8 cellular contexts compared by ENCODE assay signal in genomic region chr11:65279713-65280459, GRCh38. TPM values are rescaled to one million over a fixed set of nuclear protein-coding genes. Genes with fewer than 3 reads are reported as not detected.
DNase-seq lines count a peak whose midpoint lies in the region; ATAC-seq and TF ChIP-seq lines count a peak whose summit lies in the region.

No MANE protein-coding gene starts in this region.

- peaks cover 11% of the 10 kb centered on the region for H3K79me1 ChIP-seq in trophoblast cell (ENCODE audit: low read length)

- H3K18ac ChIP-seq in trophoblast cell (ENCODE audit: low read length) = no peak overlapping the region

- H3K14ac ChIP-seq in trophoblast cell (ENCODE audit: low read length) = no peak overlapping the region

- no CpG with 5 or more reads among the region's 5 CpGs for WGBS in trophoblast cell (ENCODE audit: extremely low coverage, insufficient coverage, insufficient read length)

- H3K27ac ChIP-seq in SJCRH30 (no peak overlapping the region), trophoblast cell (ENCODE audit: low read depth, low read length) (peak overlapping the region; percentile 60)

- no peak overlapping the region for H3K4me2 ChIP-seq in trophoblast cell (ENCODE audit: low read length)

- no peak overlapping the region for H4K8ac ChIP-seq in trophoblast cell (ENCODE audit: low read depth, low read length)

- H3K9ac ChIP-seq in trophoblast cell (ENCODE audit: low read length) = no peak overlapping the region

- H3K36me3 ChIP-seq in SJCRH30 = peaks cover 53% of the 10 kb centered on the region
- H3K36me3 ChIP-seq in trophoblast cell (ENCODE audit: control insufficient read depth in 1 of 2, insufficient read depth in 2 of 2, low read length in 2 of 2) = peaks cover 30 to 35% of the 10 kb centered on the region in 2 experiments

- no peak overlapping the region for H2BK120ac ChIP-seq in trophoblast cell (ENCODE audit: insufficient read depth, low read length, poor library complexity)

- DNase-seq in CD1c-positive myeloid dendritic cell (ENCODE audit: extremely low spot score) (peak; percentile 65), SJCRH30 (peak; percentile 39 to 41), chondrocyte (ENCODE audit: low spot score) (no peak), trophoblast cell (peak; percentile 20 to 32), DMS153 (lab: John Stamatoyannopoulos, UW) (no peak)

- H3K27ac Mint-ChIP-seq in chondrocyte (ENCODE audit: unreplicated experiment) = peak overlapping the region; percentile 81

- no peaks in the 10 kb centered on the region for H3K79me2 ChIP-seq in trophoblast cell (ENCODE audit: control insufficient read depth, insufficient read depth, low read length, poor library complexity)

- H3K9me3 Mint-ChIP-seq in chondrocyte (ENCODE audit: low read depth) = no peaks in the 10 kb centered on the region

- H3K27me3 Mint-ChIP-seq in chondrocyte (ENCODE audit: low read depth) = no peaks in the 10 kb centered on the region

- no peak overlapping the region for H2AFZ ChIP-seq in trophoblast cell (ENCODE audit: insufficient read depth, low read length, poor library complexity)

- no peak overlapping the region for H2BK5ac ChIP-seq in trophoblast cell (ENCODE audit: low read depth, low read length, poor library complexity)

- ATAC-seq in HG03520 (IDR thresholded peaks at IDR 0.05; ENCODE audit: unreplicated experiment) = no peak
- no peak for ATAC-seq in HG02938 (IDR thresholded peaks at IDR 0.05; ENCODE audit: unreplicated experiment)
- no peak for ATAC-seq in GM21381 (IDR thresholded peaks at IDR 0.05; ENCODE audit: unreplicated experiment)

- H3K23ac ChIP-seq in trophoblast cell (ENCODE audit: low read length) = no peak overlapping the region

- H4K12ac ChIP-seq in trophoblast cell (ENCODE audit: low read depth, low read length) = no peak overlapping the region

- no peak overlapping the region for H2BK12ac ChIP-seq in trophoblast cell (ENCODE audit: low read length)

- no peak overlapping the region for H2AK5ac ChIP-seq in trophoblast cell (ENCODE audit: low read length)

- H3K4me1 ChIP-seq in SJCRH30 (peaks cover 26% of the 10 kb centered on the region), trophoblast cell (ENCODE audit: control insufficient read depth in 1 of 2, insufficient read depth in 2 of 2, low read length in 2 of 2) (peaks cover 16 to 20% of the 10 kb centered on the region in 2 experiments)

- no peak for TF ChIP-seq CTCF in chondrocyte (IDR thresholded peaks at IDR 0.05)

- H3K4me3 ChIP-seq in SJCRH30 (no peak overlapping the region), trophoblast cell (ENCODE audit: low read depth, low read length) (no peak overlapping the region)

- H4K91ac ChIP-seq in trophoblast cell (ENCODE audit: low read depth, low read length) = no peak overlapping the region

- peaks cover 8% of the 10 kb centered on the region for H3K36me3 Mint-ChIP-seq in chondrocyte (ENCODE audit: low read depth)

- no peak overlapping the region for H3K4me3 Mint-ChIP-seq in chondrocyte (ENCODE audit: unreplicated experiment)

- H3K27me3 ChIP-seq in SJCRH30 (no peaks in the 10 kb centered on the region), trophoblast cell (ENCODE audit: insufficient read depth, low read length) (no peaks in the 10 kb centered on the region)

- no peak overlapping the region for H3K4ac ChIP-seq in trophoblast cell (ENCODE audit: low read depth, low read length)

- peaks cover 46% of the 10 kb centered on the region for H3K4me1 Mint-ChIP-seq in chondrocyte (ENCODE audit: low read depth)

- no peaks in the 10 kb centered on the region for H3K9me3 ChIP-seq in SJCRH30 (replicated peaks)
- no peaks in the 10 kb centered on the region for H3K9me3 ChIP-seq in trophoblast cell (ENCODE audit: insufficient read depth, low read depth, low read length)

RNA-seq across cellular contexts. Expression of gene POLA2, which starts 18.1 kb away (rescaled TPM):
- total RNA-seq in SJCRH30 (2014; rRNA removed; shearing (Covaris generic)) = 47.2 and 54.6 TPM in 2 replicates
- 5.7 to 19.0 TPM (median 6.2 TPM) in 3 replicates for total RNA-seq in chondrocyte
- 12.6 and 13.3 TPM in 2 replicates for polyA plus RNA-seq in trophoblast cell (2013)

RNA-seq across cellular contexts. Expression of gene CDC42EP2, which starts 34.8 kb away (rescaled TPM):
- 5.6 and 6.0 TPM in 2 replicates for total RNA-seq in SJCRH30 (2014; rRNA removed; shearing (Covaris generic))
- 7.3 to 12.8 TPM (median 12.6 TPM) in 3 replicates for total RNA-seq in chondrocyte
- 7.2 and 7.7 TPM in 2 replicates for polyA plus RNA-seq in trophoblast cell (2013)

RNA-seq across cellular contexts. Expression of gene DPF2, which starts 53.8 kb away (rescaled TPM):
- 33.0 and 38.0 TPM in 2 replicates for total RNA-seq in SJCRH30 (2014; rRNA removed; shearing (Covaris generic))
- total RNA-seq in chondrocyte = 49.7 to 52.3 TPM (median 49.9 TPM) in 3 replicates
- 64.3 and 69.7 TPM in 2 replicates for polyA plus RNA-seq in trophoblast cell (2013)

Comparison
In these comparisons a context has a peak if more than half of its experiments do, and no peak if none do; other contexts are left out.
1. DNase-seq: peak in CD1c-positive myeloid dendritic cell (single experiment), SJCRH30 (2 of 2) and trophoblast cell (2 of 2); none in chondrocyte (single experiment) and DMS153 (single experiment).